Comparison of ENCODE assay signal across 18 cellular contexts in genomic region chr5:35104550-35104949, GRCh38. TPM values are rescaled to one million over a fixed set of nuclear protein-coding genes. Genes with fewer than 3 reads are reported as not detected.
"Had no signal": no experiment of that assay in that cellular context is flagged by ENCODE, and none has a peak within 500 bp of the region (broad histone marks: within the 10 kb centered on the region; RNA-seq: fewer than 3 reads in every experiment).

No MANE protein-coding gene starts in this region.

RNA-seq across cellular contexts. Expression of gene AGXT2, which starts 56.8 kb away (rescaled TPM):
- total RNA-seq: left cardiac atrium, left lung, lower lobe of right lung, mammary epithelial cell, mesothelial cell of epicardium, mononuclear cell, natural killer cell, occipital lobe, osteocyte, posterior vena cava, psoas muscle, sigmoid colon, spleen, subcutaneous adipose tissue, suprapubic skin, thoracic aorta, upper lobe of right lung had no signal
- polyA plus RNA-seq: keratinocyte, mammary epithelial cell, psoas muscle, sigmoid colon, spleen had no signal
